ENCODE assay signal across 8 cellular contexts in the genomic region with DNA sequence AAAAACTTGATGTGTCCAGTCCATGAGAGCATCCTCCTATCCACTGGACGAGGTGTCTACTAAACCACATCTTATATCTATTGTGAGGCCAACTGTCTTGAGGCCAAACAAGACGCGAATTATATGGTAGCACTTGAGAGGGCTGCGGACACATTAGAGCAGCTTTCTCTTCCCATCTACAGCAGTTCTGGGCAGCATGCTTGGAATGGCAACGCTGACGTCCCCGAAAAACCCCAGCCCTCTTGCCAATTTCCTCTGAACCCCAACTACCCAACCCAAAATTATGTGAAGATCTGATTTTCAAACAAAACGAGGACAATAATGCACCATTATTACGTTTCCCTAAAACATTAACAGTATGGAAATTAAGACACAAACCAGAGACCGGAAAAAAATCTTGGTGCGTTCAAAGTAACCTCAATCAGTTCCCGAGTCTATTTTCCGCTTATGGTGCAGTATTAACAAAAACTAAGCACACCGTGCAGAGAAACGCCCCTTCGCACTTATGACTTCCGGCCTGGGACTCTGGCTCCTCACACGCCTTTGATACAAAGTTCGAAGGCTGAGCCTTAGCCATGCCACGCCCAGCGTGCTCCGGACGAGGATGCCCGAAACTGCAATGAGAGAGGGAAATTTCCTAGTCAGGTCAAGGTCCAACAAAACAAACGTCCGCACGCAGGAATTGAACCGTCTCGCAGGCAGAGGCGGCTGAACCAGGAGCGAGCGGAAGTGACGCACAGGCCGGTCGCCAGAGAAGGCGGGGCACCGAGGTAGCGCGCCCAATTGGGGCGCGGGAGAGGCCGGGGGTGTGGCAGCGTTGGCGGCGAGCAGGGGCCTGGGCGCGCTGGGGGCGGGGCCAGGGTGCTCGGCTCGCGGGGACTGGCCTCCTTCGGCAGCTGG. TPM values are rescaled to one million over a fixed set of nuclear protein-coding genes. Genes with fewer than 3 reads are reported as not detected.
DNase-seq lines count a peak whose midpoint lies in the region; ATAC-seq, FAIRE-seq and TF ChIP-seq lines count a peak whose summit lies in the region.

No MANE protein-coding gene starts in this region.

- peak overlapping the region; percentile 100 for H3K18ac ChIP-seq in neuronal stem cell (ENCODE audit: low read length)

- no peaks in the 10 kb centered on the region for H3K36me3 Mint-ChIP-seq in HFFc6 (ENCODE audit: low read depth)
- H3K36me3 Mint-ChIP-seq in activated naive CD4-positive, alpha-beta T cell treated with anti-CD3 and anti-CD28 coated beads, Interleukin-2, amount 10 ng/mL, durations not matched to agents 7 days and 5 days, result no peaks in the 10 kb centered on the region

- H3K27me3 Mint-ChIP-seq in HFFc6 (ENCODE audit: insufficient read depth), result no peaks in the 10 kb centered on the region
- H3K27me3 Mint-ChIP-seq in activated naive CD4-positive, alpha-beta T cell treated with anti-CD3 and anti-CD28 coated beads, Interleukin-2, amount 10 ng/mL, durations not matched to agents 7 days and 5 days, result peaks cover 9% of the 10 kb centered on the region

- H3K23ac ChIP-seq in neuronal stem cell (ENCODE audit: low read depth, low read length, poor library complexity), result peak overlapping the region; percentile 98

- peak overlapping the region; percentile 83 for H3K9ac ChIP-seq in neuronal stem cell (ENCODE audit: low read depth, low read length, poor library complexity)
- peak overlapping the region; percentile 20 to 98 (median 95) for H3K9ac ChIP-seq in subcutaneous abdominal adipose tissue (ENCODE audit: low read length in 5 of 5)

- H4K8ac ChIP-seq in neuronal stem cell (ENCODE audit: low read depth, low read length), result peak overlapping the region; percentile 97

- H2BK5ac ChIP-seq in neuronal stem cell (ENCODE audit: low read length), result peak overlapping the region; percentile 100

- H3K27ac Mint-ChIP-seq in HFFc6, result peak overlapping the region; percentile 98
- H3K27ac Mint-ChIP-seq in activated naive CD4-positive, alpha-beta T cell treated with anti-CD3 and anti-CD28 coated beads, Interleukin-2, amount 10 ng/mL, durations not matched to agents 7 days and 5 days, result peak overlapping the region; percentile 99

- 0 to 4% methylated on average over 8 to 16 of the region's 52 CpGs for WGBS in gastroesophageal sphincter (ENCODE audit: low coverage in 1 of 2), 2 donors
- no CpG with 5 or more reads among the region's 52 CpGs for WGBS in neuronal stem cell (ENCODE audit: extremely low coverage in 2 of 2, insufficient read length in 2 of 2, insufficient replicate concordance in 1 of 2), 2 donors

- H2BK12ac ChIP-seq in neuronal stem cell (ENCODE audit: low read length), result no peak overlapping the region

- no peak overlapping the region for H2BK15ac ChIP-seq in neuronal stem cell (ENCODE audit: low read length)

- H3K9me3 ChIP-seq in gastroesophageal sphincter, result no peaks in the 10 kb centered on the region
- no peaks in the 10 kb centered on the region for H3K9me3 ChIP-seq in neuronal stem cell (replicated peaks in 1 of 2; ENCODE audit: control insufficient read depth in 2 of 2, insufficient read depth in 1 of 2, low read depth in 1 of 2, low read length in 2 of 2)
- H3K9me3 ChIP-seq in subcutaneous abdominal adipose tissue (ENCODE audit: control insufficient read depth in 5 of 5, low read length in 5 of 5), result no peaks in the 10 kb centered on the region

- peak overlapping the region; percentile 82 to 99 (median 98) for H3K27ac ChIP-seq in gastroesophageal sphincter
- H3K27ac ChIP-seq in neuronal stem cell (replicated peaks; ENCODE audit: low read length), result peak overlapping the region; percentile 90
- H3K27ac ChIP-seq in subcutaneous abdominal adipose tissue (ENCODE audit: low read depth, low read length), result peak overlapping the region; percentile 98

- ATAC-seq in gastroesophageal sphincter, result peak; percentile 97

- peaks cover 32% of the 10 kb centered on the region for H3K4me1 Mint-ChIP-seq in HFFc6 (ENCODE audit: low read depth)
- H3K4me1 Mint-ChIP-seq in activated naive CD4-positive, alpha-beta T cell treated with anti-CD3 and anti-CD28 coated beads, Interleukin-2, amount 10 ng/mL, durations not matched to agents 7 days and 5 days, result peaks cover 28% of the 10 kb centered on the region

- no peak overlapping the region for H2BK120ac ChIP-seq in neuronal stem cell (ENCODE audit: low read depth, low read length)

- H3K79me1 ChIP-seq in neuronal stem cell (ENCODE audit: low read depth, low read length), result peaks cover 3% of the 10 kb centered on the region

- TF ChIP-seq CTCF in HFFc6 (IDR thresholded peaks at IDR 0.05), result no peak
- no peak for TF ChIP-seq CTCF in gastroesophageal sphincter (IDR thresholded peaks at IDR 0.05)

- no peaks in the 10 kb centered on the region for H3K27me3 ChIP-seq in gastroesophageal sphincter
- no peaks in the 10 kb centered on the region for H3K27me3 ChIP-seq in neuronal stem cell (ENCODE audit: control insufficient read depth in 3 of 3, insufficient read depth in 3 of 3, low read depth in 1 of 3, low read length in 3 of 3)
- H3K27me3 ChIP-seq in subcutaneous abdominal adipose tissue (ENCODE audit: control insufficient read depth in 5 of 5, insufficient read depth in 4 of 5, low read length in 5 of 5), result no peaks in the 10 kb centered on the region

- no peak overlapping the region for H4K91ac ChIP-seq in neuronal stem cell (ENCODE audit: low read depth, low read length, poor library complexity)

- no peak for TF ChIP-seq POLR2A in gastroesophageal sphincter (IDR thresholded peaks at IDR 0.05)

- peak overlapping the region; percentile 99 for H3K14ac ChIP-seq in neuronal stem cell (ENCODE audit: low read length)

- no peak for TF ChIP-seq EP300 in gastroesophageal sphincter (IDR thresholded peaks at IDR 0.05)

- H2AK5ac ChIP-seq in neuronal stem cell (ENCODE audit: low read depth, low read length), result no peak overlapping the region

- peak; percentile 96 for FAIRE-seq in G401.6 (lab: Jason Lieb, UNC)

- H3K4me2 ChIP-seq in neuronal stem cell (ENCODE audit: insufficient read depth, low read length, poor library complexity, severe bottlenecking), result peak overlapping the region; percentile 94

- no peaks in the 10 kb centered on the region for H3K9me3 Mint-ChIP-seq in HFFc6
- H3K9me3 Mint-ChIP-seq in activated naive CD4-positive, alpha-beta T cell treated with anti-CD3 and anti-CD28 coated beads, Interleukin-2, amount 10 ng/mL, durations not matched to agents 7 days and 5 days, result no peaks in the 10 kb centered on the region

- peak overlapping the region; percentile 100 for H2AFZ ChIP-seq in neuronal stem cell (ENCODE audit: low read length)

- H3K4me3 ChIP-seq in gastroesophageal sphincter, result peak overlapping the region; percentile 83 to 95
- peak overlapping the region; percentile 91 to 94 for H3K4me3 ChIP-seq in neuronal stem cell (ENCODE audit: low read length in 2 of 2)
- H3K4me3 ChIP-seq in subcutaneous abdominal adipose tissue (ENCODE audit: low read depth in 1 of 5, low read length in 5 of 5), result peak overlapping the region; percentile 91 to 99 (median 95)

- H3K36me3 ChIP-seq in gastroesophageal sphincter, result no peaks in the 10 kb centered on the region
- no peaks in the 10 kb centered on the region for H3K36me3 ChIP-seq in neuronal stem cell (replicated peaks in 1 of 2; ENCODE audit: control insufficient read depth in 2 of 2, insufficient read depth in 2 of 2, low read length in 2 of 2)
- no peaks in the 10 kb centered on the region for H3K36me3 ChIP-seq in subcutaneous abdominal adipose tissue (ENCODE audit: control insufficient read depth in 5 of 5, insufficient read depth in 5 of 5, low read length in 5 of 5)

- CTCF ChIA-PET in activated naive CD4-positive, alpha-beta T cell treated with anti-CD3 and anti-CD28 coated beads, Interleukin-2, amount 10 ng/mL, durations not matched to agents 7 days and 5 days (lab: Charles Lee), result interaction anchor here (1.3 to 6.8 kb wide), 2 partner anchors 130 to 292 kb away, joined by 3 to 104 read pairs; no protein-coding TSS in a partner anchor

- DNase-seq in HFFc6 (peak; percentile 98), NAMALWA (ENCODE audit: low spot score) (peak; percentile 98), SK-MEL-5 (ENCODE audit: low read depth, low spot score) (peak; percentile 95), neuronal stem cell (ENCODE audit: low spot score) (peak; percentile 96)
- DNase-seq in activated naive CD4-positive, alpha-beta T cell treated with anti-CD3 and anti-CD28 coated beads, Interleukin-2, amount 10 ng/mL, durations not matched to agents 7 days and 5 days, result peak; percentile 97

- H3K4me3 Mint-ChIP-seq in HFFc6, result peak overlapping the region; percentile 96
- peak overlapping the region; percentile 78 for H3K4me3 Mint-ChIP-seq in activated naive CD4-positive, alpha-beta T cell treated with anti-CD3 and anti-CD28 coated beads, Interleukin-2, amount 10 ng/mL, durations not matched to agents 7 days and 5 days

- H3K4me1 ChIP-seq in gastroesophageal sphincter, result peaks cover 5 to 37% (median 6%) of the 10 kb centered on the region in 3 donors
- H3K4me1 ChIP-seq in neuronal stem cell (ENCODE audit: control insufficient read depth in 2 of 2, insufficient read depth in 1 of 2, low read depth in 1 of 2, low read length in 2 of 2), result peaks cover 0 to 4% of the 10 kb centered on the region in 2 donors
- H3K4me1 ChIP-seq in subcutaneous abdominal adipose tissue (ENCODE audit: control insufficient read depth in 5 of 5, insufficient read depth in 5 of 5, low read length in 5 of 5), result peaks cover 2 to 33% (median 20%) of the 10 kb centered on the region in 5 donors

- in situ Hi-C loops in SK-MEL-5 (cut with HindIII; ENCODE audit: low pct_unique_long_range_greater_than_20kb, low sequenced_read_pairs), result no loop called here

- no peak overlapping the region for H3K4ac ChIP-seq in neuronal stem cell (ENCODE audit: low read length)

RNA-seq across cellular contexts. Expression of a gene that starts 0.5 kb away (rescaled TPM):
- total RNA-seq in HFFc6 (2021; fragmentation: NEBNext Ultra II Directional; extraction: Animal tissue kit (Norgen Biotek cat#: 25700)), result 10 to 100 TPM in 5 of 6 experiments, 1 to 10 TPM in 1; 8.7 to 15.6 (median 11.4) TPM
- 33.4 and 34.1 TPM in 2 replicates for total RNA-seq in SK-MEL-5 (2014; rRNA removed; shearing (Covaris generic))
- 22.4 and 29.6 TPM in 2 replicates for polyA plus RNA-seq in SK-MEL-5 (2015; cell fraction: cytosol; rRNA removed)
- polyA plus RNA-seq in SK-MEL-5 (2015; cell fraction: nucleus; rRNA removed), result 42.4 and 65.5 TPM in 2 replicates
- total RNA-seq in gastroesophageal sphincter, result 10 to 100 TPM; 11.9 to 23.7 (median 16.0) TPM
- polyA plus RNA-seq in neuronal stem cell (2013, experiment 1 of 2), result 12.4 TPM
- polyA plus RNA-seq in neuronal stem cell (2013, experiment 2 of 2), result 12.1 TPM

RNA-seq across cellular contexts. Expression of a gene that starts 54.6 kb away (rescaled TPM):
- 1 to 10 TPM; 4.3 to 7.4 (median 6.4) TPM for total RNA-seq in HFFc6 (2021; fragmentation: NEBNext Ultra II Directional; extraction: Animal tissue kit (Norgen Biotek cat#: 25700))
- total RNA-seq in SK-MEL-5 (2014; rRNA removed; shearing (Covaris generic)), result 5.4 and 8.4 TPM in 2 replicates
- polyA plus RNA-seq in SK-MEL-5 (2015; cell fraction: cytosol; rRNA removed), result 5.7 and 7.6 TPM in 2 replicates
- 1.9 and 3.7 TPM in 2 replicates for polyA plus RNA-seq in SK-MEL-5 (2015; cell fraction: nucleus; rRNA removed)
- total RNA-seq in gastroesophageal sphincter, result 10 to 100 TPM in 2 of 4 donors, 1 to 10 TPM in 2; 5.1 to 17.1 (median 9.8) TPM
- 4.0 TPM for polyA plus RNA-seq in neuronal stem cell (2013, experiment 1 of 2)
- polyA plus RNA-seq in neuronal stem cell (2013, experiment 2 of 2), result 4.7 TPM

Comparison
In these comparisons a context has a peak if more than half of its experiments do, and no peak if none do; other contexts are left out.
1. Peak in every context shown above with its lines: DNase-seq, ATAC-seq, H3K4me3 ChIP-seq and H3K27ac ChIP-seq.